1 cellular context compared by ENCODE assay signal in the genomic region with DNA sequence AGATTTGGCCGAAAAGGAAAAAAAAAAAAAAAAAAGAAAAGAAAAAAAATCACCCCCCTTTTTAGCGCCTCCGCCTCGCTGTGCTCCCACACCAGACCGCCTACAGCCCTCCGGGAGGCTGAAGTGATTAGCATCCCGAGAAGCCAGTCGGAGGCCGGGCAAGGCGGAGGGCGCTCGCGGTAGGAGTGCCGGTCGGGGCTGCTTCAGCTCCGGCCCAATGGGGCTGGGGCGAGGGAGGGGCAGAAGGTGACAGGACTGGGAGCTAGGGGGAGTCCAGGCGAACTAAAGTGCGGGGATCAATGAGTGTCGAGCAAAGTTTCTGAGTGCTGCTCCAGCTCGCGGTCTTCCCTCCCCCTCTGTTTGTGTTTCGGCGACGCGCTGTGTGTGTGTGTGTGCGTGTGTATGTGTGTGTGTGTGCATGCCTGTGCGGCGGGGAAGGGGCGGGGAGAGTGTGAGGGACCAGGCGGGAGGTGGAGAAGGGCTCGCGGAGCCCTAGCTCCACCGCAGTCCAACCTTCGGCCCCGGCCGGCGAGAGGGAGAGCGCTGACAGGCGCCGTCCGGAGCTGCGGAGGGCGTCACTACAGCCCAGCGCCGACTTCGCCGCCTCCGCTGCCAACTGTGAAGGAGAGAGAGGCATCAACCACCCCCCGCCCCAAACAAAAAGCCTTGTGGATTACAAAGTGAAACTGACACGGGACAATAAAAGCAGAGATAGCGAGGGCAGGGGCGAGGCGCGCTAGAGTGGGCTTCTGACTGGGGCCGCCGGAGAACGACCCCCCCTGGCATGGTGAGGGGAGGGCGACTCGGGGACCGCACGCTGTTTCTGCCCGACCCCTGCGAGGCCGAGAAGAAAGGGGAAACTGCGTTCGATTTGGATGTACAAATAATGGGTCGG.
TF ChIP-seq lines count a peak whose summit lies in the region.

A gene with protein sequence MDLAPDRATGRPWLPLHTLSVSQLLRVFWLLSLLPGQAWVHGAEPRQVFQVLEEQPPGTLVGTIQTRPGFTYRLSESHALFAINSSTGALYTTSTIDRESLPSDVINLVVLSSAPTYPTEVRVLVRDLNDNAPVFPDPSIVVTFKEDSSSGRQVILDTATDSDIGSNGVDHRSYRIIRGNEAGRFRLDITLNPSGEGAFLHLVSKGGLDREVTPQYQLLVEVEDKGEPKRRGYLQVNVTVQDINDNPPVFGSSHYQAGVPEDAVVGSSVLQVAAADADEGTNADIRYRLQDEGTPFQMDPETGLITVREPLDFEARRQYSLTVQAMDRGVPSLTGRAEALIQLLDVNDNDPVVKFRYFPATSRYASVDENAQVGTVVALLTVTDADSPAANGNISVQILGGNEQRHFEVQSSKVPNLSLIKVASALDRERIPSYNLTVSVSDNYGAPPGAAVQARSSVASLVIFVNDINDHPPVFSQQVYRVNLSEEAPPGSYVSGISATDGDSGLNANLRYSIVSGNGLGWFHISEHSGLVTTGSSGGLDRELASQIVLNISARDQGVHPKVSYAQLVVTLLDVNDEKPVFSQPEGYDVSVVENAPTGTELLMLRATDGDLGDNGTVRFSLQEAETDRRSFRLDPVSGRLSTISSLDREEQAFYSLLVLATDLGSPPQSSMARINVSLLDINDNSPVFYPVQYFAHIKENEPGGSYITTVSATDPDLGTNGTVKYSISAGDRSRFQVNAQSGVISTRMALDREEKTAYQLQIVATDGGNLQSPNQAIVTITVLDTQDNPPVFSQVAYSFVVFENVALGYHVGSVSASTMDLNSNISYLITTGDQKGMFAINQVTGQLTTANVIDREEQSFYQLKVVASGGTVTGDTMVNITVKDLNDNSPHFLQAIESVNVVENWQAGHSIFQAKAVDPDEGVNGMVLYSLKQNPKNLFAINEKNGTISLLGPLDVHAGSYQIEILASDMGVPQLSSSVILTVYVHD (N-terminal part only) (plus strand): TSS at position 280 of the 895 bp plus-strand sequence. CDS start 1,457 bp downstream, outside the sequence.

TF ChIP-seq in HepG2, 621 proteins besides CTCF, POLR2A, EP300 and RAD21 (continues in another document):
- no peak for TF ChIP-seq ZHX2 (IDR thresholded peaks at IDR 0.05; ENCODE audit: low read depth)
- no peak for TF ChIP-seq ZHX2 (CRISPR knock-in tag; IDR thresholded peaks at IDR 0.05; ENCODE audit: borderline replicate concordance)
- TF ChIP-seq ZNF724P (CRISPR knock-in tag; IDR thresholded peaks at IDR 0.05; ENCODE audit: borderline replicate concordance): peak; percentile 19; the same call in 1 of the 2 replicates
- TF ChIP-seq REXO4 (CRISPR knock-in tag; IDR thresholded peaks at IDR 0.05; ENCODE audit: borderline replicate concordance): no peak
- no peak for TF ChIP-seq CEBPG (CRISPR knock-in tag; IDR thresholded peaks at IDR 0.05)
- no peak for TF ChIP-seq ZKSCAN8 (CRISPR knock-in tag; IDR thresholded peaks at IDR 0.05; ENCODE audit: borderline replicate concordance)
- 0 out of 2 replicates have a peak, but pooled peaks have one; percentile 83 for TF ChIP-seq ZNF160 (CRISPR knock-in tag; IDR thresholded peaks at IDR 0.05)
- TF ChIP-seq IKZF4 (CRISPR knock-in tag; IDR thresholded peaks at IDR 0.05; ENCODE audit: borderline replicate concordance, low read depth, not compliant biosample characterization): no peak
- no peak for TF ChIP-seq MZF1 (CRISPR knock-in tag; IDR thresholded peaks at IDR 0.05; ENCODE audit: borderline replicate concordance)
- TF ChIP-seq, protein P1, sequence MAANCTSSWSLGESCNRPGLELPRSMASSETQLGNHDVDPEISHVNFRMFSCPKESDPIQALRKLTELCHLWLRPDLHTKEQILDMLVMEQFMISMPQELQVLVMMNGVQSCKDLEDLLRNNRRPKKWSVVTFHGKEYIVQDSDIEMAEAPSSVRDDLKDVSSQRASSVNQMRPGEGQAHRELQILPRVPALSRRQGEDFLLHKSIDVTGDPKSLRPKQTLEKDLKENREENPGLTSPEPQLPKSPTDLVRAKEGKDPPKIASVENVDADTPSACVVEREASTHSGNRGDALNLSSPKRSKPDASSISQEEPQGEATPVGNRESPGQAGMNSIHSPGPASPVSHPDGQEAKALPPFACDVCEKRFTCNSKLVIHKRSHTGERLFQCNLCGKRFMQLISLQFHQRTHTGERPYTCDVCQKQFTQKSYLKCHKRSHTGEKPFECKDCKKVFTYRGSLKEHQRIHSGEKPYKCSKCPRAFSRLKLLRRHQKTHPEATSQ (CRISPR knock-in tag; IDR thresholded peaks at IDR 0.05; ENCODE audit: borderline replicate concordance): no peak; the same call in 1 of the 2 replicates
- TF ChIP-seq HES4 (CRISPR knock-in tag; IDR thresholded peaks at IDR 0.05; ENCODE audit: borderline replicate concordance): peak; percentile 75
- TF ChIP-seq CSRNP1 (CRISPR knock-in tag; IDR thresholded peaks at IDR 0.05): no peak
- no peak for TF ChIP-seq E2F1 (CRISPR knock-in tag; IDR thresholded peaks at IDR 0.05)
- TF ChIP-seq HOXA5 (CRISPR knock-in tag; IDR thresholded peaks at IDR 0.05): peak; percentile 75; the same call in 1 of the 2 replicates
- TF ChIP-seq BRCA1 (CRISPR knock-in tag; IDR thresholded peaks at IDR 0.05): 0 out of 2 replicates have a peak, but pooled peaks have one; percentile 73
- no peak for TF ChIP-seq ATAD3A (CRISPR knock-in tag; IDR thresholded peaks at IDR 0.05)
- no peak for TF ChIP-seq CENPT (CRISPR knock-in tag; IDR thresholded peaks at IDR 0.05; ENCODE audit: low read depth)
- TF ChIP-seq, protein P2, sequence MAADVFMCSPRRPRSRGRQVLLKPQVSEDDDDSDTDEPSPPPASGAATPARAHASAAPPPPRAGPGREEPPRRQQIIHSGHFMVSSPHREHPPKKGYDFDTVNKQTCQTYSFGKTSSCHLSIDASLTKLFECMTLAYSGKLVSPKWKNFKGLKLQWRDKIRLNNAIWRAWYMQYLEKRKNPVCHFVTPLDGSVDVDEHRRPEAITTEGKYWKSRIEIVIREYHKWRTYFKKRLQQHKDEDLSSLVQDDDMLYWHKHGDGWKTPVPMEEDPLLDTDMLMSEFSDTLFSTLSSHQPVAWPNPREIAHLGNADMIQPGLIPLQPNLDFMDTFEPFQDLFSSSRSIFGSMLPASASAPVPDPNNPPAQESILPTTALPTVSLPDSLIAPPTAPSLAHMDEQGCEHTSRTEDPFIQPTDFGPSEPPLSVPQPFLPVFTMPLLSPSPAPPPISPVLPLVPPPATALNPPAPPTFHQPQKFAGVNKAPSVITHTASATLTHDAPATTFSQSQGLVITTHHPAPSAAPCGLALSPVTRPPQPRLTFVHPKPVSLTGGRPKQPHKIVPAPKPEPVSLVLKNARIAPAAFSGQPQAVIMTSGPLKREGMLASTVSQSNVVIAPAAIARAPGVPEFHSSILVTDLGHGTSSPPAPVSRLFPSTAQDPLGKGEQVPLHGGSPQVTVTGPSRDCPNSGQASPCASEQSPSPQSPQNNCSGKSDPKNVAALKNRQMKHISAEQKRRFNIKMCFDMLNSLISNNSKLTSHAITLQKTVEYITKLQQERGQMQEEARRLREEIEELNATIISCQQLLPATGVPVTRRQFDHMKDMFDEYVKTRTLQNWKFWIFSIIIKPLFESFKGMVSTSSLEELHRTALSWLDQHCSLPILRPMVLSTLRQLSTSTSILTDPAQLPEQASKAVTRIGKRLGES (CRISPR knock-in tag; IDR thresholded peaks at IDR 0.05; ENCODE audit: borderline replicate concordance): no peak
- TF ChIP-seq ZNF136 (CRISPR knock-in tag; IDR thresholded peaks at IDR 0.05; ENCODE audit: low read depth): no peak
- TF ChIP-seq HMG20A (CRISPR knock-in tag; IDR thresholded peaks at IDR 0.05; ENCODE audit: borderline replicate concordance): no peak
- TF ChIP-seq GATA4 (IDR thresholded peaks at IDR 0.05; ENCODE audit: borderline replicate concordance, low read depth): no peak
- TF ChIP-seq IRF9 (CRISPR knock-in tag; IDR thresholded peaks at IDR 0.05; ENCODE audit: borderline replicate concordance): no peak
- TF ChIP-seq THYN1 (CRISPR knock-in tag; IDR thresholded peaks at IDR 0.05; ENCODE audit: borderline replicate concordance, low read depth): no peak
- TF ChIP-seq HBP1 (CRISPR knock-in tag; IDR thresholded peaks at IDR 0.05; ENCODE audit: low read depth): no peak
- TF ChIP-seq ZNF331 (CRISPR knock-in tag; IDR thresholded peaks at IDR 0.05): peak; percentile 70
- no peak for TF ChIP-seq MYNN (CRISPR knock-in tag; IDR thresholded peaks at IDR 0.05; ENCODE audit: low read depth)
- TF ChIP-seq GTF2F1 (IDR thresholded peaks at IDR 0.05; ENCODE audit: low read length): no peak
- peak; percentile 1 for TF ChIP-seq ASH2L (IDR thresholded peaks at IDR 0.05; ENCODE audit: insufficient read length, low read depth, low read length)
- TF ChIP-seq, protein P3, sequence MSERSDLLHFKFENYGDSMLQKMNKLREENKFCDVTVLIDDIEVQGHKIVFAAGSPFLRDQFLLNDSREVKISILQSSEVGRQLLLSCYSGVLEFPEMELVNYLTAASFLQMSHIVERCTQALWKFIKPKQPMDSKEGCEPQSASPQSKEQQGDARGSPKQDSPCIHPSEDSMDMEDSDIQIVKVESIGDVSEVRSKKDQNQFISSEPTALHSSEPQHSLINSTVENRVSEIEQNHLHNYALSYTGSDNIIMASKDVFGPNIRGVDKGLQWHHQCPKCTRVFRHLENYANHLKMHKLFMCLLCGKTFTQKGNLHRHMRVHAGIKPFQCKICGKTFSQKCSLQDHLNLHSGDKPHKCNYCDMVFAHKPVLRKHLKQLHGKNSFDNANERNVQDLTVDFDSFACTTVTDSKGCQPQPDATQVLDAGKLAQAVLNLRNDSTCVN (CRISPR knock-in tag; IDR thresholded peaks at IDR 0.05; ENCODE audit: borderline replicate concordance): no peak
